In genomic region chr17:17824780-17825614, GRCh38 we compare ENCODE assay signal across 8 cellular contexts. TPM values are rescaled to one million over a fixed set of nuclear protein-coding genes. Genes with fewer than 3 reads are reported as not detected.
A peak's percentile ranks its signal among the peaks of the same experiment; 100 is the strongest.
DNase-seq lines count a peak whose midpoint lies in the region; ATAC-seq, FAIRE-seq and TF ChIP-seq lines count a peak whose summit lies in the region.

No MANE protein-coding gene starts in this region.

- TF ChIP-seq CTCF in GM20000 (IDR thresholded peaks at IDR 0.05; ENCODE audit: extremely low read depth, missing control alignments) (no peak), Peyer's patch (IDR thresholded peaks at IDR 0.05) (no peak), psoas muscle (IDR thresholded peaks at IDR 0.05) (no peak)

- DNase-seq in GM20000 (ENCODE audit: low spot score) = peak; percentile 12
- no peak for DNase-seq in Peyer's patch
- DNase-seq in psoas muscle = peak in 1 of 2 donors; percentile 81
- DNase-seq in GM19239 (ENCODE audit: insufficient read length, low spot score) = no peak
- no peak for DNase-seq in DMS153 treated with DMSO at 0.1 percent for 48 hours (lab: John Stamatoyannopoulos, UW; ENCODE audit: unreplicated experiment)

- intact Hi-C loops in psoas muscle (cut with DNase I) = loop anchor here in 1 of 2 donors (2.0 kb wide), 1 partner anchor 16 kb away; no protein-coding TSS in a partner anchor

- FAIRE-seq in GM19239 (lab: Jason Lieb, UNC) = no peak

- H3K4me3 ChIP-seq in Peyer's patch (no peak overlapping the region), esophagus (ENCODE audit: low read depth in 1 of 2, low read length in 2 of 2) (no peak overlapping the region), psoas muscle (peak overlapping the region; percentile 74)

- peaks cover 14 to 84% (median 20%) of the 10 kb centered on the region in 4 donors for H3K4me1 ChIP-seq in Peyer's patch
- H3K4me1 ChIP-seq in esophagus (ENCODE audit: control insufficient read depth in 2 of 2, insufficient read depth in 2 of 2, low read length in 1 of 2) = peaks cover 37 to 54% of the 10 kb centered on the region in 2 donors
- H3K4me1 ChIP-seq in psoas muscle = peaks cover 68% of the 10 kb centered on the region

- WGBS in esophagus, 2 donors = 42 to 43% methylated on average over 14 of the region's 14 CpGs
- 35 to 48% (median 36%) methylated on average over 14 of the region's 14 CpGs for WGBS in psoas muscle, 3 donors

- H3K27me3 ChIP-seq in Peyer's patch (no peaks in the 10 kb centered on the region), esophagus (ENCODE audit: control insufficient read depth in 1 of 2, insufficient read depth in 2 of 2, low read length in 2 of 2) (no peaks in the 10 kb centered on the region), psoas muscle (ENCODE audit: insufficient read depth in 3 of 3, low read length in 2 of 3) (no peaks in the 10 kb centered on the region)

- H3K9me3 ChIP-seq in Peyer's patch (no peaks in the 10 kb centered on the region), esophagus (ENCODE audit: control insufficient read depth in 2 of 2, insufficient read depth in 1 of 2, low read depth in 1 of 2, low read length in 1 of 2) (no peaks in the 10 kb centered on the region), psoas muscle (no peaks in the 10 kb centered on the region)

- H3K36me3 ChIP-seq in Peyer's patch (peaks cover 0 to 3% (median 0%) of the 10 kb centered on the region in 3 donors), esophagus (ENCODE audit: control insufficient read depth in 2 of 2, insufficient read depth in 2 of 2, low read length in 1 of 2) (peaks cover 0 to 7% of the 10 kb centered on the region in 2 donors), psoas muscle (ENCODE audit: insufficient read depth in 1 of 2, low read depth in 1 of 2) (peaks cover 0 to 4% of the 10 kb centered on the region in 2 donors)

- H3K27ac ChIP-seq in Peyer's patch (peak overlapping the region; percentile 68 to 95 (median 88)), esophagus (ENCODE audit: low read depth in 2 of 2, low read length in 1 of 2) (peak overlapping the region; percentile 87 to 96), psoas muscle (peak overlapping the region; percentile 92)

- TF ChIP-seq POLR2A in Peyer's patch (IDR thresholded peaks at IDR 0.05) = no peak

- ATAC-seq in psoas muscle (peak in 1 of 4 donors; percentile 3), GM18498 (IDR thresholded peaks at IDR 0.05; ENCODE audit: unreplicated experiment) (no peak), GM19023 (IDR thresholded peaks at IDR 0.05; ENCODE audit: unreplicated experiment) (no peak)

RNA-seq across cellular contexts. Expression of gene SREBF1, which starts 11.8 kb away (rescaled TPM):
- 100 to 1,000 TPM; 118 to 226 (median 185) TPM for total RNA-seq in Peyer's patch
- polyA plus RNA-seq in esophagus = 100 to 1,000 TPM in 1 of 2 donors, 10 to 100 TPM in 1; 95.1 to 116 TPM
- 10 to 100 TPM; 16.1 to 43.0 (median 31.1) TPM for total RNA-seq in psoas muscle
- polyA plus RNA-seq in psoas muscle = 10 to 100 TPM in 2 of 3 donors, 1 to 10 TPM in 1; 6.2 to 19.2 (median 17.7) TPM
